In the genomic region with DNA sequence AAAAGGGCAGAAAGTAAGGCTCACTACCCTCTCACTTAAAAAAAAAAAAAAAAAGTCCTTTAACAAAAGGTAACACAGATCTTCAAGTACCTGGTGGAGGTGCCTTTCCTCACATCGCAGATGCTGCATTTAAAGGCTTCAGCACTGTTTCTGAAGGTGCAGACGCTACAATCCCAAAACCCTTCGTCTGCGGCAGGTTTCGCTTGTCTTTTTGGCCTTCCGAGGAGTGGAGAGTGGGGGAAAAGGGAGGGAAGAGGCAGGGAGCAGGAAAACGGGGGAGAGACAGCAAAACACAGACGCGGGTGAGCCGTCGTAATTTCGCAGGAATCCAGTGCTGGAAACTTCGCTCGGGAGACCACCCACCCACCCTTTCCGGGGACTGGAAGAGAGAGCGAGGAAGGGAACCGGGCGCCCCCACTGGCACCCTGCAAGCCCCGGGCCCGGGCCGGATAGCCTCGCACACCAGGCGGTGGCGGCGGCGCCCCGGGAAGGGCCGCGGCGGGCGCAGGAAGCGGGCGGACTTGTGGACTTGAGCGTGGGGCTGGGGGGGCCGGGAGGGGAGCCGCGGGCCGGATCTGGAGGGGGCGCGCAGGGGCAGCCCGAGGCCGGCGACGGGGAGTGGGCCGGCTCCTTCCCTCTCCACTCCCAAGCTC, we compare ENCODE assay signal across 7 cellular contexts. TPM values are rescaled to one million over a fixed set of nuclear protein-coding genes. Genes with fewer than 3 reads are reported as not detected.
DNase-seq lines count a peak whose midpoint lies in the region; ATAC-seq, FAIRE-seq and TF ChIP-seq lines count a peak whose summit lies in the region.

A gene (minus strand): TSS at position 216 of the 653 bp plus-strand sequence.

- peaks cover 8% of the 10 kb centered on the region for H3K27me3 Mint-ChIP-seq in activated T-helper 17 cell treated with anti-CD3 and anti-CD28 coated beads, Interleukin-2, amount 50 U/mL, for 72 hours
- peaks cover 10% of the 10 kb centered on the region for H3K27me3 Mint-ChIP-seq in glutamatergic neuron (ENCODE audit: unreplicated experiment)

- POLR2A ChIA-PET in HEK293T (lab: Yijun Ruan, JAX): interaction anchor here (1.4 kb wide), 1 partner anchor 39 kb away, joined by 3 read pairs; no protein-coding TSS in a partner anchor

- H3K36me3 ChIP-seq in pancreas: no peaks in the 10 kb centered on the region

- peaks cover 52% of the 10 kb centered on the region for H3K36me3 Mint-ChIP-seq in activated T-helper 17 cell treated with anti-CD3 and anti-CD28 coated beads, Interleukin-2, amount 50 U/mL, for 72 hours (ENCODE audit: low read depth)
- no peaks in the 10 kb centered on the region for H3K36me3 Mint-ChIP-seq in glutamatergic neuron (ENCODE audit: unreplicated experiment)

- H3K9me3 ChIP-seq in pancreas: no peaks in the 10 kb centered on the region

- ATAC-seq in GM18505 (IDR thresholded peaks at IDR 0.05; ENCODE audit: unreplicated experiment): peak; percentile 25
- ATAC-seq in activated T-helper 17 cell treated with anti-CD3 and anti-CD28 coated beads, Interleukin-2, amount 50 U/mL, for 72 hours (replicated peaks): peak; percentile 15
- peak; percentile 71 to 79 (median 73) for ATAC-seq in pancreas

- H3K4me3 ChIP-seq in pancreas: peak within 1 kb of the TSS; percentile 55 to 71 (median 64)

- peaks cover 36% of the 10 kb centered on the region for H3K4me1 Mint-ChIP-seq in activated T-helper 17 cell treated with anti-CD3 and anti-CD28 coated beads, Interleukin-2, amount 50 U/mL, for 72 hours
- H3K4me1 Mint-ChIP-seq in glutamatergic neuron (ENCODE audit: low read depth, unreplicated experiment): peaks cover 22% of the 10 kb centered on the region

- peak; percentile 17 for DNase-seq in HEK293T (ENCODE audit: extremely low spot score)
- peak; percentile 9 for DNase-seq in NCI-H146 treated with DMSO at 0.1 percent for 48 hours (lab: John Stamatoyannopoulos, UW; ENCODE audit: unreplicated experiment)
- no peak for DNase-seq in glutamatergic neuron
- DNase-seq in pancreas: peak in 2 of 6 donors; percentile 86
- DNase-seq in GM19239 (ENCODE audit: insufficient read length, low spot score): no peak

- peaks cover 4 to 27% (median 9%) of the 10 kb centered on the region in 3 donors for H3K4me1 ChIP-seq in pancreas

- peak within 1 kb of the TSS; percentile 70 to 90 (median 80) for H3K27ac ChIP-seq in pancreas

- TF ChIP-seq CTCF in glutamatergic neuron (IDR thresholded peaks at IDR 0.05; ENCODE audit: partially characterized antibody, unreplicated experiment): no peak
- no peak for TF ChIP-seq CTCF in pancreas (IDR thresholded peaks at IDR 0.05)

- CTCF ChIA-PET in HEK293T (lab: Yijun Ruan, JAX): no interaction called here

- peak within 1 kb of the TSS; percentile 92 for H3K27ac Mint-ChIP-seq in activated T-helper 17 cell treated with anti-CD3 and anti-CD28 coated beads, Interleukin-2, amount 50 U/mL, for 72 hours
- H3K27ac Mint-ChIP-seq in glutamatergic neuron (ENCODE audit: unreplicated experiment): peak within 1 kb of the TSS; percentile 86

- FAIRE-seq in pancreas (lab: Jason Lieb, UNC): no peak
- FAIRE-seq in GM19239 (lab: Jason Lieb, UNC): no peak

- peak; percentile 35 for TF ChIP-seq POLR2A in GM18505 (IDR thresholded peaks at IDR 0.05; ENCODE audit: borderline replicate concordance, extremely low read depth, insufficient read depth, insufficient read length)

- no peaks in the 10 kb centered on the region for H3K27me3 ChIP-seq in pancreas

- intact Hi-C loops in pancreas (cut with DNase I): no loop called here

- H3K9me3 Mint-ChIP-seq in activated T-helper 17 cell treated with anti-CD3 and anti-CD28 coated beads, Interleukin-2, amount 50 U/mL, for 72 hours: no peaks in the 10 kb centered on the region
- H3K9me3 Mint-ChIP-seq in glutamatergic neuron (ENCODE audit: unreplicated experiment): peaks cover 14% of the 10 kb centered on the region

- 0 to 1% methylated on average over 32 to 45 of the region's 45 CpGs for WGBS in pancreas, 2 donors

- peak within 1 kb of the TSS; percentile 92 for H3K4me3 Mint-ChIP-seq in activated T-helper 17 cell treated with anti-CD3 and anti-CD28 coated beads, Interleukin-2, amount 50 U/mL, for 72 hours
- H3K4me3 Mint-ChIP-seq in glutamatergic neuron (ENCODE audit: unreplicated experiment): peak within 1 kb of the TSS; percentile 85

TF ChIP-seq in HEK293T, 16 proteins besides CTCF, POLR2A, EP300 and RAD21:
- TF ChIP-seq L3MBTL2 (conservative IDR thresholded peaks at IDR 0.05) (peak; percentile 82), ZNF384 (IDR thresholded peaks at IDR 0.05) (peak; percentile 79), FOXM1 (IDR thresholded peaks at IDR 0.05; ENCODE audit: borderline replicate concordance) (no peak), CTBP1 (IDR thresholded peaks at IDR 0.05; ENCODE audit: borderline replicate concordance) (no peak), FOXK2 (IDR thresholded peaks at IDR 0.05) (no peak), NFRKB (IDR thresholded peaks at IDR 0.05) (no peak), FOXA1 (IDR thresholded peaks at IDR 0.05) (no peak), BHLHE40 (IDR thresholded peaks at IDR 0.05; ENCODE audit: borderline replicate concordance) (no peak), TARDBP (IDR thresholded peaks at IDR 0.05) (no peak; the same call in 1 of the 2 replicates)
TF ChIP-seq in HEK293T: peak in this region for 2.

RNA-seq across cellular contexts. Expression of the gene that starts here (rescaled TPM):
- 10 to 100 TPM; 24.1 to 41.3 TPM for total RNA-seq in activated T-helper 17 cell treated with anti-CD3 and anti-CD28 coated beads, Interleukin-2, amount 50 U/mL, for 72 hours
- total RNA-seq in glutamatergic neuron (ENCODE audit: unreplicated experiment) (12.2 TPM), pancreas (1 to 10 TPM; 3.0 to 7.8 (median 4.4) TPM)
- polyA plus RNA-seq in pancreas: 1 to 10 TPM; 2.5 to 7.2 TPM

Comparison
In these comparisons a context has a peak if more than half of its experiments do, and no peak if none do; other contexts are left out.
1. ATAC-seq: peak in every context shown above with its lines; median percentile 73 in pancreas; 25 in GM18505; 15 in activated T-helper 17 cell treated with anti-CD3 and anti-CD28 coated beads, Interleukin-2, amount 50 U/mL, for 72 hours.
2. DNase-seq: peak in HEK293T (single experiment) and NCI-H146 treated with DMSO at 0.1 percent for 48 hours (single experiment); none in glutamatergic neuron (single experiment) and GM19239 (single experiment).